13 cellular contexts compared by ENCODE assay signal in genomic region chr1:30742963-30743559, GRCh38. TPM values are rescaled to one million over a fixed set of nuclear protein-coding genes. Genes with fewer than 3 reads are reported as not detected.
DNase-seq lines count a peak whose midpoint lies in the region; ATAC-seq, FAIRE-seq and TF ChIP-seq lines count a peak whose summit lies in the region.
"Had no signal": no experiment of that assay in that cellular context is flagged by ENCODE, and none has a peak within 500 bp of the region (broad histone marks: within the 10 kb centered on the region; RNA-seq: fewer than 3 reads in every experiment).

No MANE protein-coding gene starts in this region.

- BruUV-seq in K562 (replicated peaks; lab: Mats Ljungman, UMichigan) = no TSS peak

- H3K27ac ChIP-seq in K562 (ENCODE audit: extremely low read depth, low read depth, low read length) (no peak overlapping the region), thymus (ENCODE audit: low read depth) (peak overlapping the region; percentile 85), prostate gland (no peak overlapping the region)

- TF ChIP-seq CTCF in K562 (IDR thresholded peaks at IDR 0.05 in 2 of 3, conservative IDR thresholded peaks at IDR 0.05 in 1 of 3; ENCODE audit: insufficient read depth in 2 of 3, low read depth in 1 of 3, low read length in 3 of 3) (no peak), prostate gland (IDR thresholded peaks at IDR 0.05) (no peak)

- TF ChIP-seq POLR2A in K562 (conservative IDR thresholded peaks at IDR 0.05) (no peak), prostate gland (IDR thresholded peaks at IDR 0.05) (no peak)

- no peak overlapping the region for H3K9ac ChIP-seq in K562 (ENCODE audit: insufficient read depth in 1 of 2, low read depth in 2 of 2, low read length in 2 of 2)

- in situ Hi-C loops in K562 (cut with MboI) = no loop called here

- H3K4me3 ChIP-seq in K562 (no peak overlapping the region), thymus (ENCODE audit: low read length) (peak overlapping the region; percentile 24), prostate gland (no peak overlapping the region)
- H3K4me3 ChIP-seq: gastroesophageal sphincter had no signal

- peaks cover 9% of the 10 kb centered on the region for H3K9me3 ChIP-seq in K562 (replicated peaks; ENCODE audit: control insufficient read depth, insufficient read depth, low read depth, low read length)
- H3K9me3 ChIP-seq in thymus (ENCODE audit: control insufficient read depth) = no peaks in the 10 kb centered on the region
- H3K9me3 ChIP-seq in prostate gland = no peaks in the 10 kb centered on the region
- H3K9me3 ChIP-seq: gastroesophageal sphincter, tibial nerve had no signal

- H3K4me2 ChIP-seq in K562 (ENCODE audit: insufficient read depth, low read length) = no peak overlapping the region

- no peaks in the 10 kb centered on the region; the same call in 2 of the 3 replicates for H3K79me2 ChIP-seq in K562 (ENCODE audit: control insufficient read depth, insufficient read depth, low read length)

- intact Hi-C loops in K562 (cut with micrococcal nuclease) = no loop called here
- intact Hi-C loops in prostate gland (cut with DNase I) = no loop called here

- H3K9me1 ChIP-seq in K562 (ENCODE audit: control insufficient read depth, insufficient read depth, low read length) = no peaks in the 10 kb centered on the region

- H3K27me3 Mint-ChIP-seq in activated naive CD4-positive, alpha-beta T cell treated with anti-CD3 and anti-CD28 coated beads, Interleukin-2, amount 10 ng/mL, durations not matched to agents 7 days and 5 days = no peaks in the 10 kb centered on the region

- ATAC-seq in K562 = no peak
- ATAC-seq: Panc1 had no signal

- CTCF ChIA-PET in activated naive CD4-positive, alpha-beta T cell treated with anti-CD3 and anti-CD28 coated beads, Interleukin-2, amount 10 ng/mL, durations not matched to agents 7 days and 5 days (lab: Charles Lee) = interaction anchor here (0.9 to 7.0 kb wide), 8 partner anchors 9 to 39 kb away, joined by 3 to 78 read pairs (median 7); partner anchors contain the start of genes LAPTM5 and MATN1
- CTCF ChIA-PET in K562 (lab: Yijun Ruan, JAX; ENCODE audit: low intra/inter-chr PET ratio) = no interaction called here

- POLR2A ChIA-PET in K562 (lab: Yijun Ruan, JAX) = interaction anchor here (0.6 to 1.6 kb wide), 5 partner anchors 8 to 1686 kb away, joined by 3 to 4 read pairs (median 3); no protein-coding TSS in a partner anchor

- peaks cover 78% of the 10 kb centered on the region for H3K36me3 Mint-ChIP-seq in activated naive CD4-positive, alpha-beta T cell treated with anti-CD3 and anti-CD28 coated beads, Interleukin-2, amount 10 ng/mL, durations not matched to agents 7 days and 5 days

- H3K4me3 Mint-ChIP-seq in activated naive CD4-positive, alpha-beta T cell treated with anti-CD3 and anti-CD28 coated beads, Interleukin-2, amount 10 ng/mL, durations not matched to agents 7 days and 5 days = peak overlapping the region; percentile 78

- TF ChIP-seq RAD21 in K562 (CRISPR knock-in tag; conservative IDR thresholded peaks at IDR 0.05 in 1 of 2, IDR thresholded peaks at IDR 0.05 in 1 of 2) = no peak

- H3K27me3 ChIP-seq in K562 (ENCODE audit: control insufficient read depth in 2 of 2, insufficient read depth in 2 of 2, low read length in 2 of 2) (no peaks in the 10 kb centered on the region), thymus (ENCODE audit: control insufficient read depth, insufficient read depth) (no peaks in the 10 kb centered on the region), prostate gland (replicated peaks; ENCODE audit: insufficient read depth) (no peaks in the 10 kb centered on the region)
- H3K27me3 ChIP-seq: gastroesophageal sphincter, tibial nerve had no signal

- WGBS in K562 (ENCODE audit: insufficient coverage, low coverage, missing lambda C conversion rate) = 53% methylated on average over 3 of the region's 3 CpGs
- 98% methylated on average over 3 of the region's 3 CpGs for WGBS in thymus
- 91% methylated on average over 3 of the region's 3 CpGs for WGBS in prostate gland

- H3K4me1 Mint-ChIP-seq in activated naive CD4-positive, alpha-beta T cell treated with anti-CD3 and anti-CD28 coated beads, Interleukin-2, amount 10 ng/mL, durations not matched to agents 7 days and 5 days = peaks cover 100% of the 10 kb centered on the region

- H3K27ac Mint-ChIP-seq in activated naive CD4-positive, alpha-beta T cell treated with anti-CD3 and anti-CD28 coated beads, Interleukin-2, amount 10 ng/mL, durations not matched to agents 7 days and 5 days = peak overlapping the region; percentile 99

- no peaks in the 10 kb centered on the region for H4K20me1 ChIP-seq in K562 (replicated peaks; ENCODE audit: control insufficient read depth, insufficient read depth, low read length)

- H3K9me3 Mint-ChIP-seq in activated naive CD4-positive, alpha-beta T cell treated with anti-CD3 and anti-CD28 coated beads, Interleukin-2, amount 10 ng/mL, durations not matched to agents 7 days and 5 days = peaks cover 3% of the 10 kb centered on the region

- no peak for DNase-seq in activated naive CD4-positive, alpha-beta T cell treated with anti-CD3 and anti-CD28 coated beads, Interleukin-2, amount 10 ng/mL, durations not matched to agents 7 days and 5 days
- no peak for DNase-seq in activated naive CD4-positive, alpha-beta T cell (lab: John Stamatoyannopoulos, UW)
- DNase-seq in NCI-H82 treated with DMSO at 0.1 percent for 48 hours (lab: John Stamatoyannopoulos, UW; ENCODE audit: unreplicated experiment) = peak; percentile 46
- DNase-seq in K562 (ENCODE audit: extremely low read depth in 1 of 4, low spot score in 3 of 4) = no peak
- no peak for DNase-seq in COR-L47 (lab: John Stamatoyannopoulos, UW)
- DNase-seq in prostate gland (ENCODE audit: low spot score) = no peak
- no peak for DNase-seq in NK-92 treated with Interleukin-12 subunit alpha and Interleukin-12 subunit beta, amount 100 ng/mL, for 24 hours (lab: John Stamatoyannopoulos, UW)
- DNase-seq: islet precursor cell, NCI-H1105 had no signal

- no peaks in the 10 kb centered on the region; the same call in 2 of the 3 replicates for H3K36me3 ChIP-seq in K562 (ENCODE audit: control insufficient read depth, insufficient read depth, low read length)
- H3K36me3 ChIP-seq in thymus (ENCODE audit: control insufficient read depth, insufficient read depth) = peaks cover 41% of the 10 kb centered on the region
- H3K36me3 ChIP-seq in prostate gland = no peaks in the 10 kb centered on the region
- H3K36me3 ChIP-seq: gastroesophageal sphincter had no signal

- H3K4me1 ChIP-seq in K562 (replicated peaks in 1 of 2; ENCODE audit: control insufficient read depth in 2 of 2, insufficient read depth in 2 of 2, low read length in 2 of 2) (peaks cover 49 to 54% of the 10 kb centered on the region in 2 experiments), thymus (ENCODE audit: control insufficient read depth, insufficient read depth, low read length) (peaks cover 45% of the 10 kb centered on the region), prostate gland (replicated peaks) (no peaks in the 10 kb centered on the region)

- no peak overlapping the region for H2AFZ ChIP-seq in K562 (ENCODE audit: low read depth, low read length)

- TF ChIP-seq EP300 in K562 (IDR thresholded peaks at IDR 0.05; ENCODE audit: low read length) = no peak

- FAIRE-seq in K562 (lab: Jason Lieb, UNC) = no peak

TF ChIP-seq in K562, 482 proteins besides CTCF, POLR2A, EP300 and RAD21 (continues in another document):
- TF ChIP-seq HIVEP1 (CRISPR knock-in tag; IDR thresholded peaks at IDR 0.05) (0 out of 2 replicates have a peak, but pooled peaks have one; percentile 27), TOE1 (IDR thresholded peaks at IDR 0.05; ENCODE audit: borderline replicate concordance) (no peak), TOE1 (CRISPR knock-in tag; IDR thresholded peaks at IDR 0.05; ENCODE audit: borderline replicate concordance, low read depth) (0 out of 2 replicates have a peak, but pooled peaks have one; percentile 29)

RNA-seq across cellular contexts. Expression of gene LAPTM5, which starts 14.5 kb away (rescaled TPM):
- total RNA-seq in K562 (2011; cell fraction: chromatin; rRNA removed; ENCODE audit: low replicate concordance) = 11.2 and 16.2 TPM in 2 replicates
- 19.8 and 22.9 TPM in 2 replicates for total RNA-seq in K562 (2011; cell fraction: nucleolus; rRNA removed)
- 20.3 and 27.1 TPM in 2 replicates for total RNA-seq in K562 (2011; cell fraction: nucleoplasm; rRNA removed)
- 10.7 and 12.3 TPM in 2 replicates for total RNA-seq in K562 (2014; rRNA removed)
- total RNA-seq in K562 (2014; rRNA removed; fragmentation: Illumina TruSeq; extraction: Trizol) = 11.7 and 13.2 TPM in 2 replicates
- 44.3 and 44.7 TPM in 2 replicates for total RNA-seq in K562 (2015; rRNA removed; fragmentation: Illumina TruSeq; extraction: Trizol)
- 30.3 and 33.8 TPM in 2 replicates for total RNA-seq in K562 (2021)
- polyA plus RNA-seq in K562 (2011; rRNA removed) = 42.5 and 418 TPM in 2 replicates
- polyA plus RNA-seq in K562 (2011; cell fraction: cytosol; rRNA removed) = 103 and 599 TPM in 2 replicates
- polyA plus RNA-seq in K562 (2011; cell fraction: nucleus; rRNA removed) = 41.2 and 275 TPM in 2 replicates
- 63.5 and 133 TPM in 2 replicates for polyA plus RNA-seq in K562 (2012)
- polyA plus RNA-seq in K562 (2014; fragmentation: Illumina TruSeq; extraction: Trizol) = 44.5 and 47.3 TPM in 2 replicates
- 1 to 10 TPM; 2.4 to 4.8 TPM for polyA plus RNA-seq in K562 (2014; fragmentation: Nextera tagmentation; extraction: Ambion mirVana)
- 20.3 and 22.2 TPM in 2 replicates for polyA plus RNA-seq in K562 (2014; rRNA removed)
- 72.1 and 524 TPM in 2 replicates for polyA minus RNA-seq in K562 (2011; rRNA and poly(A)+ RNA removed)
- polyA minus RNA-seq in K562 (2011; cell fraction: cytosol; rRNA and poly(A)+ RNA removed) = 41.0 and 310 TPM in 2 replicates
- polyA minus RNA-seq in K562 (2011; cell fraction: nucleus; rRNA and poly(A)+ RNA removed) = 7.7 and 80.9 TPM in 2 replicates
- polyA plus RNA-seq in thymus = 364 TPM
- total RNA-seq in prostate gland = 10 to 100 TPM; 14.9 to 39.1 TPM

RNA-seq across cellular contexts. Expression of gene MATN1, which starts 19.7 kb away (rescaled TPM):
- total RNA-seq in K562 (2011; cell fraction: chromatin; rRNA removed; ENCODE audit: low replicate concordance) = 2.0 and 5.9 TPM in 2 replicates
- 4.5 and 5.4 TPM in 2 replicates for total RNA-seq in K562 (2011; cell fraction: nucleolus; rRNA removed)
- total RNA-seq in K562 (2011; cell fraction: nucleoplasm; rRNA removed) = 2.7 and 4.0 TPM in 2 replicates
- total RNA-seq in K562 (2014; rRNA removed) (1.8 and 1.9 TPM in 2 replicates), K562 (2014; rRNA removed; fragmentation: Illumina TruSeq; extraction: Trizol) (0.45 and 0.51 TPM in 2 replicates), K562 (2015; rRNA removed; fragmentation: Illumina TruSeq; extraction: Trizol) (0.79 and 1.2 TPM in 2 replicates), K562 (2021) (1.8 and 2.3 TPM in 2 replicates), prostate gland (under 1 TPM in 1 of 2 donors, not detected in 1; 0.34 TPM)
- polyA plus RNA-seq in K562 (2011; rRNA removed) (0.89 and 1.5 TPM in 2 replicates), K562 (2014; fragmentation: Illumina TruSeq; extraction: Trizol) (1.1 and 1.6 TPM in 2 replicates), K562 (2014; fragmentation: Nextera tagmentation; extraction: Ambion mirVana) (under 1 TPM; 0.10 to 0.18 TPM), K562 (2014; rRNA removed) (1.6 and 3.6 TPM in 2 replicates), thymus (0.27 TPM)
- polyA plus RNA-seq in K562 (2011; cell fraction: cytosol; rRNA removed) = 0.78 and 2.4 TPM in 2 replicates
- 3.5 and 9.8 TPM in 2 replicates for polyA plus RNA-seq in K562 (2011; cell fraction: nucleus; rRNA removed)
- polyA plus RNA-seq in K562 (2012) = 1.9 and 2.4 TPM in 2 replicates
- polyA minus RNA-seq in K562 (2011; rRNA and poly(A)+ RNA removed) = 0.48 and 0.88 TPM in 2 replicates
- 1.4 and 1.6 TPM in 2 replicates for polyA minus RNA-seq in K562 (2011; cell fraction: cytosol; rRNA and poly(A)+ RNA removed)
- 1.4 and 3.4 TPM in 2 replicates for polyA minus RNA-seq in K562 (2011; cell fraction: nucleus; rRNA and poly(A)+ RNA removed)
- total RNA-seq: gastroesophageal sphincter, tibial nerve had no signal
